In the genomic region with DNA sequence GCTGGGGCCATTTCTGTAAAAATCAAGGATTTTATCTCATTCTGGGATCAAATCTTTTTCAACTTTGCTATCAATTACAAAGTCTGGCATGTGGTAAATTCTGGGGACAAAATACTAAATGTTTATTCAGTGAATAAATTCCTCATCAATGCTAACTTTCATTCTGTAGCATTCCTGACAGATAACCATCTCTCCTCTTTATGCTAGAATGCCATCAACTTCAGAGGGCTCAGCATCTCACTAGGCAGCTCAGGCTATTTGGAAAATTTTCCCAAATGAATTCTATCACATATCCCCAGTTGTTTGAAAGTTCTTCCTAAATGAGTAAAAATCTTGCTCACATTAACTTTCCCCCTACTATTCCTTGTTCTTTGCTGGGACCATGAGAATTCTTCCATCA, we compare ENCODE assay signal across 5 cellular contexts.
"Had no signal": no experiment of that assay in that cellular context is flagged by ENCODE, and none has a peak within 500 bp of the region (broad histone marks: within the 10 kb centered on the region; RNA-seq: fewer than 3 reads in every experiment).

No MANE protein-coding gene starts in this region.

- DNase-seq: H9, HCEC 1CT had no signal

- H3K27ac ChIP-seq: HL-60 had no signal

- H2AFZ ChIP-seq: GM23338 had no signal

- H3K4me2 ChIP-seq: GM23338 had no signal

- ATAC-seq: GM23338, HepG2 had no signal

- H3K4me3 ChIP-seq: GM23338 had no signal
